In the genomic region with DNA sequence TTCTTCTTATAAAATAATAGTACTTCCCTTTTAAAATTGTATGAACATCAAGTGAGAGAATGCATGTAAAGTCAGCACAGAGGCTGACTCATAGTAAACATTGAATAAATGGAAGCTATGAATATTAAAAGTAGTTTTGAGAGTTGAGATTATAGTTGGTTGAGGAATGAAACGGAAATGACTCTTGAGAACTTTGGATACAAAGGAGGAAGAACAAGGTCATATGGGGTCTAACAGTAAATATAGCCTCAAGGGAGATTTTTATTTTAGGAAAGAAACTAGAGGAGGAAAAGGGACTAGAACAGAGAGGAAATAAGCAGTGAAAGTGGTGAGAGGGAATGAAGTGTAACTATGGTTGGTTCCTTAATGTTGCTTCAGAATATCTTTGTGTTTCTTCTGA, we compare ENCODE assay signal across 11 cellular contexts.
DNase-seq lines count a peak whose midpoint lies in the region; TF ChIP-seq lines count a peak whose summit lies in the region.
"Had no signal": no experiment of that assay in that cellular context is flagged by ENCODE, and none has a peak within 500 bp of the region (broad histone marks: within the 10 kb centered on the region; RNA-seq: fewer than 3 reads in every experiment).

No MANE protein-coding gene starts in this region.

- H3K36me3 Mint-ChIP-seq in HFFc6 (ENCODE audit: low read depth) (0 out of 2 replicates have a peak, but pooled peaks cover 3% of the 10 kb centered on the region), H9 (ENCODE audit: insufficient read depth in 1 of 3, low read depth in 3 of 3) (peaks cover 4 to 29% (median 24%) of the 10 kb centered on the region in 3 experiments; a peak in 5 of 7 replicates)

- no peak overlapping the region for H2BK12ac ChIP-seq in H9 (ENCODE audit: insufficient read length, low read depth, low read length)

- H3K27me3 ChIP-seq in SJSA1 (replicated peaks), result no peaks in the 10 kb centered on the region
- H3K27me3 ChIP-seq in left ventricle myocardium inferior (ENCODE audit: low read depth), result no peaks in the 10 kb centered on the region
- no peaks in the 10 kb centered on the region for H3K27me3 ChIP-seq in suprapubic skin
- H3K27me3 ChIP-seq in MM.1S (replicated peaks; ENCODE audit: insufficient read depth, low read length), result no peaks in the 10 kb centered on the region
- H3K27me3 ChIP-seq in H9 (ENCODE audit: insufficient read depth, low read length), result no peaks in the 10 kb centered on the region

- H3K56ac ChIP-seq in H9 (ENCODE audit: insufficient read length, low read depth, low read length), result no peak overlapping the region

- H3K9me3 ChIP-seq in SJSA1 (replicated peaks), result no peaks in the 10 kb centered on the region
- no peaks in the 10 kb centered on the region for H3K9me3 ChIP-seq in left ventricle myocardium inferior (replicated peaks)
- H3K9me3 ChIP-seq in suprapubic skin, result no peaks in the 10 kb centered on the region
- no peaks in the 10 kb centered on the region for H3K9me3 ChIP-seq in MM.1S (replicated peaks; ENCODE audit: insufficient read depth, low read length)
- no peaks in the 10 kb centered on the region for H3K9me3 ChIP-seq in H9 (ENCODE audit: control insufficient read depth, low read depth, low read length)

- no peak overlapping the region for H4K8ac ChIP-seq in H9 (replicated peaks; ENCODE audit: insufficient read length, low read depth, low read length)

- no peaks in the 10 kb centered on the region for H3K79me1 ChIP-seq in H9 (ENCODE audit: insufficient read depth, low read depth, low read length, poor library complexity, severe bottlenecking)

- no peak overlapping the region for H4K91ac ChIP-seq in H9 (ENCODE audit: insufficient read length, low read depth, low read length)

- H3K23ac ChIP-seq in H9 (ENCODE audit: insufficient read length, low read depth, low read length), result no peak overlapping the region

- peaks cover 13% of the 10 kb centered on the region for H3K4me1 Mint-ChIP-seq in HFFc6 (ENCODE audit: low read depth)
- H3K4me1 Mint-ChIP-seq in H9, result peaks cover 0 to 11% of the 10 kb centered on the region in 2 experiments; a peak in 2 of 4 replicates

- H2BK5ac ChIP-seq in H9 (ENCODE audit: insufficient read length, low read length), result no peak overlapping the region

- H3K79me2 ChIP-seq in MM.1S (ENCODE audit: low read length) (no peaks in the 10 kb centered on the region), H9 (ENCODE audit: insufficient read depth, low read length) (peaks cover 2% of the 10 kb centered on the region; the same call in 1 of the 2 replicates)

- H3K4me1 ChIP-seq in SJSA1 (replicated peaks) (peaks cover 20% of the 10 kb centered on the region), left ventricle myocardium inferior (peaks cover 82% of the 10 kb centered on the region), suprapubic skin (peaks cover 38% of the 10 kb centered on the region), MM.1S (ENCODE audit: low read length) (no peaks in the 10 kb centered on the region), H9 (ENCODE audit: insufficient read depth, low read length) (no peaks in the 10 kb centered on the region)

- H2BK20ac ChIP-seq in H9 (ENCODE audit: low read depth, low read length, poor library complexity, severe bottlenecking), result no peak overlapping the region

- H3K27ac Mint-ChIP-seq in HFFc6, result no peak overlapping the region
- H3K27ac Mint-ChIP-seq in H9, result no peak overlapping the region

- H2BK120ac ChIP-seq in H9 (ENCODE audit: low read depth, low read length, poor library complexity, severe bottlenecking), result no peak overlapping the region

- WGBS in suprapubic skin, result 26% methylated on average over 1 of the region's 1 CpG
- WGBS in H9 (ENCODE audit: extremely low coverage, insufficient read length, low lambda C conversion rate), result 100% methylated on average over 1 of the region's 1 CpG

- no peak overlapping the region for H3K14ac ChIP-seq in H9 (ENCODE audit: insufficient read depth, low read length)

- H3K4me2 ChIP-seq in MM.1S (ENCODE audit: low read depth, low read length) (no peak overlapping the region), H9 (ENCODE audit: insufficient read depth, insufficient read length, low read length) (no peak overlapping the region)
- H3K4me2 ChIP-seq: KMS-11 had no signal

- H3K23me2 ChIP-seq in H9 (ENCODE audit: insufficient read length, low read depth, low read length, poor library complexity, severe bottlenecking), result no peaks in the 10 kb centered on the region

- H2BK15ac ChIP-seq in H9 (ENCODE audit: low read depth, low read length), result no peak overlapping the region

- H2AFZ ChIP-seq in MM.1S (ENCODE audit: low read length) (no peak overlapping the region), H9 (ENCODE audit: low read length) (no peak overlapping the region)

- no peak overlapping the region for H3K4ac ChIP-seq in H9 (ENCODE audit: low read depth, low read length)

- DNase-seq in HFFc6, result peak; percentile 4
- DNase-seq in SJSA1 (ENCODE audit: low read depth in 1 of 2, low spot score in 2 of 2), result peak in 1 of 2 experiments; percentile 16
- DNase-seq in left ventricle myocardium inferior, result no peak
- DNase-seq in suprapubic skin (ENCODE audit: low spot score in 2 of 2), result no peak
- no peak for DNase-seq in MM.1S
- no peak for DNase-seq in NCI-H510A treated with DMSO at 0.1 percent for 48 hours (lab: John Stamatoyannopoulos, UW)
- DNase-seq in H9, result no peak
- no peak for DNase-seq in stimulated activated CD8-positive, alpha-beta memory T cell treated with anti-CD3 and anti-CD28 coated beads, Interleukin-4, amount 100 ng/mL, for 48 hours
- DNase-seq: WERI-Rb-1 had no signal

- no peak for TF ChIP-seq POLR2A in suprapubic skin (IDR thresholded peaks at IDR 0.05)

- H3T11ph ChIP-seq in H9 (ENCODE audit: low read length), result no peak overlapping the region

- no peak overlapping the region for H3K18ac ChIP-seq in H9 (ENCODE audit: insufficient read length, low read depth, low read length)

- TF ChIP-seq EP300 in suprapubic skin (IDR thresholded peaks at IDR 0.05), result no peak

- no peak overlapping the region for H2AK5ac ChIP-seq in H9 (ENCODE audit: insufficient read length, low read length)

- no peak overlapping the region for H3K4me3 ChIP-seq in SJSA1
- peak overlapping the region; percentile 34 for H3K4me3 ChIP-seq in left ventricle myocardium inferior
- H3K4me3 ChIP-seq in suprapubic skin, result no peak overlapping the region
- H3K4me3 ChIP-seq in MM.1S (ENCODE audit: low read length), result no peak overlapping the region
- H3K4me3 ChIP-seq: skin epidermis had no signal

- peaks cover 31% of the 10 kb centered on the region for H3K36me3 ChIP-seq in SJSA1
- peaks cover 13% of the 10 kb centered on the region for H3K36me3 ChIP-seq in left ventricle myocardium inferior
- H3K36me3 ChIP-seq in suprapubic skin, result peaks cover 18% of the 10 kb centered on the region
- no peaks in the 10 kb centered on the region for H3K36me3 ChIP-seq in MM.1S (replicated peaks; ENCODE audit: insufficient read depth, low read length)

- H4K5ac ChIP-seq in H9 (ENCODE audit: insufficient read length, low read depth, low read length), result no peak overlapping the region

- H3K27me3 Mint-ChIP-seq in HFFc6 (ENCODE audit: insufficient read depth) (peaks cover 1% of the 10 kb centered on the region; the same call in 1 of the 2 replicates), H9 (ENCODE audit: low read depth) (no peaks in the 10 kb centered on the region)

- no peaks in the 10 kb centered on the region for H3F3A ChIP-seq in MM.1S (ENCODE audit: insufficient read depth, low read length)

- TF ChIP-seq CTCF in HFFc6 (IDR thresholded peaks at IDR 0.05), result no peak
- TF ChIP-seq CTCF in left ventricle myocardium inferior (IDR thresholded peaks at IDR 0.05; ENCODE audit: borderline replicate concordance), result no peak
- TF ChIP-seq CTCF in suprapubic skin (IDR thresholded peaks at IDR 0.05), result no peak
- TF ChIP-seq CTCF in MM.1S (IDR thresholded peaks at IDR 0.05; ENCODE audit: low read length), result no peak
- TF ChIP-seq CTCF in H9 (conservative IDR thresholded peaks at IDR 0.05), result no peak

- intact Hi-C loops in left ventricle myocardium inferior (cut with micrococcal nuclease), result no loop called here

- H4K20me1 ChIP-seq in MM.1S (ENCODE audit: insufficient read depth, low read length) (no peaks in the 10 kb centered on the region), H9 (ENCODE audit: control insufficient read depth, insufficient read depth, insufficient read length) (no peaks in the 10 kb centered on the region)

- peak overlapping the region; percentile 40 for H3K27ac ChIP-seq in SJSA1
- H3K27ac ChIP-seq in left ventricle myocardium inferior (replicated peaks), result peak overlapping the region; percentile 79
- peak overlapping the region; percentile 42 for H3K27ac ChIP-seq in suprapubic skin
- H3K27ac ChIP-seq in MM.1S (ENCODE audit: low read length), result no peak overlapping the region
- H3K27ac ChIP-seq in H9 (ENCODE audit: insufficient read length, low read depth, low read length), result no peak overlapping the region
- H3K27ac ChIP-seq: KMS-11, WERI-Rb-1 had no signal

- H3K9ac ChIP-seq in MM.1S (ENCODE audit: low read length) (no peak overlapping the region), H9 (ENCODE audit: extremely low read depth, insufficient read length, low read length) (no peak overlapping the region)
- H3K9ac ChIP-seq: KMS-11 had no signal

- H3K9me3 Mint-ChIP-seq in HFFc6, result no peaks in the 10 kb centered on the region
- H3K9me3 Mint-ChIP-seq in H9, result no peaks in the 10 kb centered on the region

- H3K9me2 ChIP-seq in MM.1S (replicated peaks; ENCODE audit: insufficient read depth, low read length), result no peaks in the 10 kb centered on the region

- no peak overlapping the region for H3K4me3 Mint-ChIP-seq in HFFc6
- H3K4me3 Mint-ChIP-seq in H9, result no peak overlapping the region

Comparison
In these comparisons a context has a peak if more than half of its experiments do, and no peak if none do; other contexts are left out.
1. H3K27ac ChIP-seq: peak in SJSA1 (single experiment), left ventricle myocardium inferior (single experiment) and suprapubic skin (single experiment); none in MM.1S (single experiment) and H9 (single experiment).